ENCODE assay signal across 38 cellular contexts in the genomic region with DNA sequence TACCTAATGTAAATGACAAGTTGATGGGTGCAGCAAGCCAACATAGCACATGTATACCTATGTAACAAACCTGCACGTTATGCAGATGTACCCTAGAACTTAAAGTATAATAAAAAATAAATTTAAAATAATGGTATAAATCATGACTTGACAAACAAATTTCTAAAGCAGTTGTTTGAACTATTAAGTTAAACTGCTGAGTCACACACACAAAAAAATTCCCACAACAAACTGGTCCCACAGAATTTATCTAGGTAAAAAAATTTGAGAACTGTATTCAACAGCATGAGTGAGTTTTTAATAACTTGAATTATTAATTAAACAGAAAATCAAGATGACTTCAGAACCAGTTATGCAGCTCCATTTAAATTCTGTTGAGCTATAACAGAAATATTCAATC.
"Had no signal": no experiment of that assay in that cellular context is flagged by ENCODE, and none has a peak within 500 bp of the region (broad histone marks: within the 10 kb centered on the region; RNA-seq: fewer than 3 reads in every experiment).

No MANE protein-coding gene starts in this region.

- H3K4me3 Mint-ChIP-seq: activated B cell treated with CpG ODN at 0.5 μM for 24 hours; activated CD4-positive, alpha-beta memory T cell treated with anti-CD3 and anti-CD28 coated beads for 36 hours; activated CD4-positive, alpha-beta T cell treated with anti-CD3 and anti-CD28 coated beads, Interleukin-2, amount 10 ng/mL, durations not matched to agents 24 days and 14 days; activated CD8-positive, alpha-beta T cell treated with anti-CD3 and anti-CD28 coated beads for 36 hours; activated naive CD4-positive, alpha-beta T cell treated with anti-CD3 and anti-CD28 coated beads for 36 hours; activated naive CD8-positive, alpha-beta T cell treated with anti-CD3 and anti-CD28 coated beads for 36 hours; activated T-cell treated with anti-CD3 and anti-CD28 coated beads, Interleukin-2, amount 50 U/mL, for 4 hours; activated T-cell treated with anti-CD3 and anti-CD28 coated beads, Interleukin-2, amount 50 U/mL, for 72 hours; activated T-helper 1 cell treated with anti-CD3 and anti-CD28 coated beads, Interleukin-12 subunit alpha, Interleukin-12 subunit beta, Interleukin-2, Interleukin-4 antibody, amounts not matched to agents 30 ng/mL and 10 ng/mL and 1 ng/mL, durations not matched to agents 14 hours and 24 hours and 36 hours; activated T-helper 17 cell treated with anti-CD3 and anti-CD28 coated beads, Interleukin-2, amount 50 U/mL, for 72 hours; brain; central memory CD8-positive, alpha-beta T cell; T-helper 1 cell treated with Interleukin-12 subunit alpha and Interleukin-12 subunit beta and Interleukin-4 antibody, amounts not matched to agents 30 μg/mL and 1 μg/mL, for 36 hours; T-helper 2 cell treated with Interferon-gamma antibody and Interleukin-4, amounts not matched to agents 5 μg/mL and 100 μg/mL, for 36 hours had no signal

- H3K36me3 ChIP-seq: adrenal gland, cardiac muscle cell had no signal

- ATAC-seq: activated CD8-positive, alpha-beta T cell treated with anti-CD3 and anti-CD28 coated beads for 36 hours; activated naive CD4-positive, alpha-beta T cell treated with anti-CD3 and anti-CD28 coated beads, Interleukin-2, amount 50 U/mL, for 72 hours; activated T-cell treated with anti-CD3 and anti-CD28 coated beads, Interleukin-2, amount 50 U/mL, for 4 hours; activated T-cell treated with anti-CD3 and anti-CD28 coated beads, Interleukin-2, amount 50 U/mL, for 72 hours; activated T-helper 17 cell treated with anti-CD3 and anti-CD28 coated beads, Interleukin-2, amount 50 U/mL, for 72 hours had no signal

- H3K27ac ChIP-seq: adrenal gland, cardiac muscle cell, VCaP had no signal

- H3K27me3 ChIP-seq: adrenal gland, cardiac muscle cell had no signal

- H3K27me3 Mint-ChIP-seq: activated B cell treated with CpG ODN at 0.5 μM for 24 hours; activated CD4-positive, alpha-beta memory T cell treated with anti-CD3 and anti-CD28 coated beads for 36 hours; activated CD4-positive, alpha-beta T cell treated with anti-CD3 and anti-CD28 coated beads, Interleukin-2, amount 10 ng/mL, durations not matched to agents 24 days and 14 days; activated CD8-positive, alpha-beta T cell treated with anti-CD3 and anti-CD28 coated beads for 36 hours; activated naive CD8-positive, alpha-beta T cell treated with anti-CD3 and anti-CD28 coated beads for 36 hours; activated T-helper 17 cell treated with anti-CD3 and anti-CD28 coated beads, Interleukin-2, amount 50 U/mL, for 72 hours; central memory CD8-positive, alpha-beta T cell had no signal

- H3K36me3 Mint-ChIP-seq: activated CD4-positive, alpha-beta memory T cell treated with anti-CD3 and anti-CD28 coated beads for 36 hours; activated naive CD4-positive, alpha-beta T cell treated with anti-CD3 and anti-CD28 coated beads, Interleukin-2, amount 50 U/mL, for 72 hours; activated naive CD8-positive, alpha-beta T cell treated with anti-CD3 and anti-CD28 coated beads for 36 hours had no signal

- H3K9me3 Mint-ChIP-seq: activated CD4-positive, alpha-beta T cell treated with anti-CD3 and anti-CD28 coated beads, Interleukin-2, amount 10 ng/mL, durations not matched to agents 24 days and 14 days; activated T-helper 1 cell treated with anti-CD3 and anti-CD28 coated beads, Interleukin-12 subunit alpha, Interleukin-12 subunit beta, Interleukin-2, Interleukin-4 antibody, amounts not matched to agents 30 ng/mL and 10 ng/mL and 1 ng/mL, durations not matched to agents 14 hours and 24 hours and 36 hours had no signal

- H3K4me1 ChIP-seq: adrenal gland had no signal

- DNase-seq: activated B cell treated with CpG ODN at 0.5 μM for 24 hours; activated CD4-positive, alpha-beta memory T cell treated with anti-CD3 and anti-CD28 coated beads for 36 hours; activated CD4-positive, alpha-beta T cell treated with anti-CD3 and anti-CD28 coated beads for 4 hours; activated CD4-positive, alpha-beta T cell treated with anti-CD3 and anti-CD28 coated beads, Interleukin-2, amount 10 ng/mL, durations not matched to agents 24 days and 14 days; activated CD4-positive, alpha-beta T cell treated with anti-CD3 and anti-CD28 coated beads, Interleukin-2, amount 50 U/mL, for 1 hour; activated CD4-positive, alpha-beta T cell treated with anti-CD3 and anti-CD28 coated beads, Interleukin-2, amount 50 U/mL, for 4 hours; activated CD4-positive, CD25-positive, alpha-beta regulatory T cell treated with anti-CD3 and anti-CD28 coated beads, Interleukin-2, amount 50 U/mL, for 72 hours; activated CD8-positive, alpha-beta memory T cell treated with anti-CD3 and anti-CD28 coated beads, Interleukin-2, amount 50 U/mL, for 4 hours; activated CD8-positive, alpha-beta T cell treated with anti-CD3 and anti-CD28 coated beads for 36 hours; activated effector memory CD4-positive, alpha-beta T cell treated with anti-CD3 and anti-CD28 coated beads, Interleukin-2, amount 50 U/mL, for 16 hours; activated gamma-delta T cell treated with Interleukin-2 at 50 U/mL for 16 hours; activated naive CD4-positive, alpha-beta T cell; activated naive CD4-positive, alpha-beta T cell treated with anti-CD3 and anti-CD28 coated beads for 36 hours; activated naive CD4-positive, alpha-beta T cell treated with anti-CD3 and anti-CD28 coated beads, Interleukin-2, amount 50 U/mL, for 16 hours; activated naive CD8-positive, alpha-beta T cell treated with anti-CD3 and anti-CD28 coated beads for 36 hours; activated T-cell treated with anti-CD3 and anti-CD28 coated beads for 4 hours; activated T-cell treated with anti-CD3 and anti-CD28 coated beads, Interleukin-2, amount 50 U/mL, for 1 hour; activated T-cell treated with anti-CD3 and anti-CD28 coated beads, Interleukin-2, amount 50 U/mL, for 4 hours; activated T-cell treated with anti-CD3 and anti-CD28 coated beads, Interleukin-2, amount 50 U/mL, for 72 hours; adrenal gland; amniotic stem cell; aorta; caudate nucleus; cerebellar nuclear complex; T-helper 1 cell; T-helper 2 cell; T-helper 9 cell had no signal

- FAIRE-seq: bronchial epithelial cell, TTC549 had no signal

- H3K9me3 ChIP-seq: adrenal gland had no signal

- H3K27ac Mint-ChIP-seq: activated B cell treated with CpG ODN at 0.5 μM for 24 hours; activated CD4-positive, alpha-beta memory T cell treated with anti-CD3 and anti-CD28 coated beads for 36 hours; activated CD4-positive, alpha-beta T cell treated with anti-CD3 and anti-CD28 coated beads, Interleukin-2, amount 10 ng/mL, durations not matched to agents 24 days and 14 days; activated CD8-positive, alpha-beta T cell treated with anti-CD3 and anti-CD28 coated beads for 36 hours; activated naive CD4-positive, alpha-beta T cell treated with anti-CD3 and anti-CD28 coated beads for 36 hours; activated naive CD4-positive, alpha-beta T cell treated with anti-CD3 and anti-CD28 coated beads, Interleukin-2, amount 50 U/mL, for 72 hours; activated naive CD8-positive, alpha-beta T cell treated with anti-CD3 and anti-CD28 coated beads for 36 hours; activated T-cell treated with anti-CD3 and anti-CD28 coated beads, Interleukin-2, amount 50 U/mL, for 72 hours; activated T-helper 1 cell treated with anti-CD3 and anti-CD28 coated beads, Interleukin-12 subunit alpha, Interleukin-12 subunit beta, Interleukin-2, Interleukin-4 antibody, amounts not matched to agents 30 ng/mL and 10 ng/mL and 1 ng/mL, durations not matched to agents 14 hours and 24 hours and 36 hours; activated T-helper 17 cell treated with anti-CD3 and anti-CD28 coated beads, Interleukin-2, amount 50 U/mL, for 72 hours; brain; T-helper 1 cell treated with Interleukin-12 subunit alpha and Interleukin-12 subunit beta and Interleukin-4 antibody, amounts not matched to agents 30 μg/mL and 1 μg/mL, for 36 hours; T-helper 2 cell treated with Interferon-gamma antibody and Interleukin-4, amounts not matched to agents 5 μg/mL and 100 μg/mL, for 36 hours had no signal

- H3K4me3 ChIP-seq: adrenal gland, cardiac muscle cell had no signal

- H3K4me1 Mint-ChIP-seq: activated B cell treated with CpG ODN at 0.5 μM for 24 hours; activated CD4-positive, alpha-beta T cell treated with anti-CD3 and anti-CD28 coated beads, Interleukin-2, amount 10 ng/mL, durations not matched to agents 24 days and 14 days; activated naive CD8-positive, alpha-beta T cell treated with anti-CD3 and anti-CD28 coated beads for 36 hours; activated T-helper 17 cell treated with anti-CD3 and anti-CD28 coated beads, Interleukin-2, amount 50 U/mL, for 72 hours; brain; central memory CD8-positive, alpha-beta T cell had no signal
